8 cellular contexts compared by ENCODE assay signal in genomic region chr12:115354476-115354890, GRCh38.
DNase-seq lines count a peak whose midpoint lies in the region; ATAC-seq and TF ChIP-seq lines count a peak whose summit lies in the region.

No MANE protein-coding gene starts in this region.

- WGBS in right lobe of liver (ENCODE audit: insufficient coverage, low coverage, low lambda C conversion rate, missing lambda C conversion rate): 60% methylated on average over 1 of the region's 1 CpG
- 87% methylated on average over 1 of the region's 1 CpG for WGBS in urinary bladder

- H3K36me3 Mint-ChIP-seq in activated T-cell treated with anti-CD3 and anti-CD28 coated beads, Interleukin-2, amount 50 U/mL, for 24 hours (ENCODE audit: low read depth): no peaks in the 10 kb centered on the region

- no peak for DNase-seq in activated T-cell treated with anti-CD3 and anti-CD28 coated beads, Interleukin-2, amount 50 U/mL, for 24 hours
- no peak for DNase-seq in activated T-cell treated with anti-CD3 and anti-CD28 coated beads, Interleukin-2, amount 50 U/mL, for 48 hours
- DNase-seq in right lobe of liver: no peak
- no peak for DNase-seq in NCI-H1417 (lab: John Stamatoyannopoulos, UW)
- DNase-seq in SHP77 treated with DMSO at 0.1 percent for 48 hours (lab: John Stamatoyannopoulos, UW): no peak

- peak overlapping the region; percentile 35 for H3K4me3 Mint-ChIP-seq in activated T-cell treated with anti-CD3 and anti-CD28 coated beads, Interleukin-2, amount 50 U/mL, for 24 hours

- H3K27ac ChIP-seq in right lobe of liver (no peak overlapping the region), urinary bladder (ENCODE audit: low read depth) (peak overlapping the region; percentile 80)

- peak overlapping the region; percentile 71 for H3K27ac Mint-ChIP-seq in activated T-cell treated with anti-CD3 and anti-CD28 coated beads, Interleukin-2, amount 50 U/mL, for 24 hours

- intact Hi-C loops in right lobe of liver (cut with DNase I): no loop called here

- H3K4me3 ChIP-seq in WI38 (ENCODE audit: low read depth, low read length): peak overlapping the region; percentile 63
- H3K4me3 ChIP-seq in right lobe of liver: peak overlapping the region; percentile 2 to 40 (median 35)
- H3K4me3 ChIP-seq in urinary bladder (ENCODE audit: low read depth, low read length): peak overlapping the region; percentile 29

- H3K9me3 ChIP-seq in right lobe of liver: no peaks in the 10 kb centered on the region

- TF ChIP-seq CTCF in WI38 (IDR thresholded peaks at IDR 0.05; ENCODE audit: low read depth, low read length) (no peak), right lobe of liver (IDR thresholded peaks at IDR 0.05) (no peak)

- no peaks in the 10 kb centered on the region for H3K4me1 ChIP-seq in right lobe of liver
- H3K4me1 ChIP-seq in urinary bladder (ENCODE audit: insufficient read depth): no peaks in the 10 kb centered on the region

- ATAC-seq in right lobe of liver: peak in 3 of 4 donors; percentile 40 to 57 (median 46)
- ATAC-seq in HG03571 (IDR thresholded peaks at IDR 0.05; ENCODE audit: unreplicated experiment): no peak

- peaks cover 7% of the 10 kb centered on the region for H3K9me3 Mint-ChIP-seq in activated T-cell treated with anti-CD3 and anti-CD28 coated beads, Interleukin-2, amount 50 U/mL, for 24 hours

- H3K36me3 ChIP-seq in right lobe of liver (no peaks in the 10 kb centered on the region), urinary bladder (ENCODE audit: insufficient read depth) (no peaks in the 10 kb centered on the region)

- no peaks in the 10 kb centered on the region for H3K27me3 ChIP-seq in right lobe of liver

- no peaks in the 10 kb centered on the region for H3K4me1 Mint-ChIP-seq in activated T-cell treated with anti-CD3 and anti-CD28 coated beads, Interleukin-2, amount 50 U/mL, for 24 hours (ENCODE audit: low read depth)

- TF ChIP-seq POLR2A in right lobe of liver (IDR thresholded peaks at IDR 0.05): no peak

- no peaks in the 10 kb centered on the region for H3K27me3 Mint-ChIP-seq in activated T-cell treated with anti-CD3 and anti-CD28 coated beads, Interleukin-2, amount 50 U/mL, for 24 hours
